7 cellular contexts compared by ENCODE assay signal in genomic region chr7:23273141-23273599, GRCh38. TPM values are rescaled to one million over a fixed set of nuclear protein-coding genes. Genes with fewer than 3 reads are reported as not detected.
A peak's percentile ranks its signal among the peaks of the same experiment; 100 is the strongest.
DNase-seq lines count a peak whose midpoint lies in the region; ATAC-seq and TF ChIP-seq lines count a peak whose summit lies in the region.

No MANE protein-coding gene starts in this region.

- WGBS in hepatocyte (ENCODE audit: low lambda C conversion rate, missing lambda C conversion rate) = 12% methylated on average over 11 of the region's 11 CpGs

- DNase-seq in NCI-H146 (lab: John Stamatoyannopoulos, UW) = peak; percentile 96
- peak; percentile 81 for DNase-seq in T follicular helper cell (ENCODE audit: low read depth)
- DNase-seq in adipocyte (ENCODE audit: low read depth) = peak; percentile 86
- peak; percentile 96 for DNase-seq in hepatocyte (ENCODE audit: low spot score)

- H3K4me2 ChIP-seq in hepatocyte = peak overlapping the region; percentile 63

- peak; percentile 96 for ATAC-seq in GM18505 (IDR thresholded peaks at IDR 0.05; ENCODE audit: unreplicated experiment)
- peak; percentile 98 for ATAC-seq in HG02938 (IDR thresholded peaks at IDR 0.05; ENCODE audit: unreplicated experiment)

- H3K79me2 ChIP-seq in hepatocyte = no peaks in the 10 kb centered on the region

- H3K4me1 ChIP-seq in adipocyte (ENCODE audit: control insufficient read depth, insufficient read depth, low read length) (no peaks in the 10 kb centered on the region), hepatocyte (ENCODE audit: insufficient read depth) (no peaks in the 10 kb centered on the region), skeletal muscle tissue (ENCODE audit: control insufficient read depth in 3 of 3, insufficient read depth in 3 of 3, low read length in 3 of 3) (peaks cover 0 to 3% (median 0%) of the 10 kb centered on the region in 3 donors)

- H3K27me3 ChIP-seq in adipocyte (replicated peaks; ENCODE audit: control insufficient read depth, insufficient read depth, low read length) = no peaks in the 10 kb centered on the region
- H3K27me3 ChIP-seq in hepatocyte = no peaks in the 10 kb centered on the region
- H3K27me3 ChIP-seq in skeletal muscle tissue (ENCODE audit: control insufficient read depth in 3 of 3, insufficient read depth in 3 of 3, low read length in 3 of 3) = peaks cover 0 to 2% (median 0%) of the 10 kb centered on the region in 3 donors

- peak; percentile 70 for TF ChIP-seq CTCF in hepatocyte (IDR thresholded peaks at IDR 0.05; ENCODE audit: poor library complexity)

- H3K36me3 ChIP-seq in adipocyte (ENCODE audit: control insufficient read depth, insufficient read depth, low read length, severe bottlenecking) = peaks cover 64% of the 10 kb centered on the region
- H3K36me3 ChIP-seq in hepatocyte (replicated peaks; ENCODE audit: insufficient read depth, low read depth) = no peaks in the 10 kb centered on the region
- peaks cover 0 to 6% (median 0%) of the 10 kb centered on the region in 3 donors for H3K36me3 ChIP-seq in skeletal muscle tissue (ENCODE audit: control insufficient read depth in 3 of 3, insufficient read depth in 3 of 3, low read length in 3 of 3)

- no peaks in the 10 kb centered on the region for H3K9me3 ChIP-seq in adipocyte (ENCODE audit: control insufficient read depth, low read length)
- H3K9me3 ChIP-seq in hepatocyte (ENCODE audit: low read depth) = no peaks in the 10 kb centered on the region
- H3K9me3 ChIP-seq in skeletal muscle tissue (ENCODE audit: control insufficient read depth in 3 of 3, low read length in 3 of 3) = no peaks in the 10 kb centered on the region

- no peak overlapping the region for H2AFZ ChIP-seq in hepatocyte

- H3K9ac ChIP-seq in adipocyte (ENCODE audit: low read length) (no peak overlapping the region), skeletal muscle tissue (ENCODE audit: low read depth in 1 of 3, low read length in 3 of 3) (peak overlapping the region; percentile 54 to 62 (median 54))

- no peaks in the 10 kb centered on the region for H3K9me2 ChIP-seq in hepatocyte (replicated peaks; ENCODE audit: insufficient read depth)

- no peaks in the 10 kb centered on the region for H4K20me1 ChIP-seq in hepatocyte (ENCODE audit: insufficient read depth, poor library complexity, severe bottlenecking)

- H3K27ac ChIP-seq in hepatocyte = peak overlapping the region; percentile 66
- peak overlapping the region; percentile 72 for H3K27ac ChIP-seq in skeletal muscle tissue (ENCODE audit: low read depth, low read length)

- H3K4me3 ChIP-seq in adipocyte (ENCODE audit: low read length) (no peak overlapping the region), hepatocyte (no peak overlapping the region), skeletal muscle tissue (ENCODE audit: low read length in 3 of 3) (peak overlapping the region; percentile 39 to 72 (median 63))

- peak; percentile 33 for TF ChIP-seq POLR2A in GM18505 (IDR thresholded peaks at IDR 0.05; ENCODE audit: borderline replicate concordance, extremely low read depth, insufficient read depth, insufficient read length)

RNA-seq across cellular contexts. Expression of gene MALSU1, which starts 26.0 kb away (rescaled TPM):
- total RNA-seq in hepatocyte (43.7 and 61.8 TPM in 2 replicates), skeletal muscle tissue (95.5 TPM)
- 77.2 and 92.6 TPM in 2 replicates for polyA plus RNA-seq in hepatocyte

RNA-seq across cellular contexts. Expression of gene GPNMB, which starts 26.6 kb away (rescaled TPM):
- 30.5 and 32.1 TPM in 2 replicates for total RNA-seq in hepatocyte
- 27.9 and 36.3 TPM in 2 replicates for polyA plus RNA-seq in hepatocyte
- total RNA-seq in skeletal muscle tissue = 49.6 TPM

Comparison
In these comparisons a context has a peak if more than half of its experiments do, and no peak if none do; other contexts are left out.
1. H3K4me3 ChIP-seq: peak in skeletal muscle tissue (3 of 3); none in adipocyte (single experiment) and hepatocyte (single experiment).
2. Peak in every context shown above with its lines, with median percentiles within 50 percentile points of each other: DNase-seq.